12 cellular contexts compared by ENCODE assay signal in the genomic region with DNA sequence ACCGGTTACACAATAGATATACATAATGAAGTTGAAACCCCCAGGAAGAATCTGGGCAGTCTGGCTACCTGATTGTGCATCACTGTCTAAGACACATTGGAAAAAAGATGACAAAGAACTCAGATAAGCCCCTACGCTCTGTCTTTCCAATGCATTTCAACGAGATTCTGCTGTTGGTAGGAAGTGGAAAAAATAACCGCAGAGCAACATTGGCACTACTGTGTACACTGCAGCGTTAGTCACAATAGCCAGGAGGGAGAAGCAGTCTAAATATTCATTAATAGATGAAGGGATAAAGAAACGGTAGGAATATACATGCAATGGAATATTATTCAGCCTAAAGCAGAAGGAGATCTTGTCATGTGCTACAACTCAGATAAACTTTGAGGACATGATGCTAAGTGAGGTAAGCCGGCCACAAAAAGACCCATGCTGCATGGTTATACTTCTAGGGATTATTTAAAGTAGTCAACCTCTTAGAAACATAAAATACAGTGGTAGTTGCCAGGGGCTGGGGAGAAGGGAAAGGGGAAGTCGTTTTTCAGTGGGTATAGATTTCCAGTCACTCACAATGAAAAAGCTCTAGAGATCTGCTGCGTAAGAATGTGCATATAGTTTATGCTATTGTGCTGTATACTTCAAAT. TPM values are rescaled to one million over a fixed set of nuclear protein-coding genes. Genes with fewer than 3 reads are reported as not detected.
DNase-seq lines count a peak whose midpoint lies in the region; ATAC-seq and TF ChIP-seq lines count a peak whose summit lies in the region.
"Had no signal": no experiment of that assay in that cellular context is flagged by ENCODE, and none has a peak within 500 bp of the region (broad histone marks: within the 10 kb centered on the region; RNA-seq: fewer than 3 reads in every experiment).

No MANE protein-coding gene starts in this region.

- TF ChIP-seq POLR2A in thyroid gland (IDR thresholded peaks at IDR 0.05), result no peak

- H3K9me3 Mint-ChIP-seq in endothelial cell (ENCODE audit: unreplicated experiment), result no peaks in the 10 kb centered on the region
- peaks cover 40% of the 10 kb centered on the region for H3K9me3 Mint-ChIP-seq in HFFc6

- H3K36me3 Mint-ChIP-seq in endothelial cell (ENCODE audit: low read depth, unreplicated experiment) (peaks cover 14% of the 10 kb centered on the region), HFFc6 (ENCODE audit: low read depth) (no peaks in the 10 kb centered on the region)

- H3K4me1 Mint-ChIP-seq in endothelial cell (ENCODE audit: unreplicated experiment), result peaks cover 67% of the 10 kb centered on the region
- no peaks in the 10 kb centered on the region for H3K4me1 Mint-ChIP-seq in HFFc6 (ENCODE audit: low read depth)

- no peaks in the 10 kb centered on the region for H3K36me3 ChIP-seq in thyroid gland

- TF ChIP-seq CTCF in endothelial cell (IDR thresholded peaks at IDR 0.05; ENCODE audit: unreplicated experiment) (no peak), thyroid gland (IDR thresholded peaks at IDR 0.05) (no peak), HFFc6 (IDR thresholded peaks at IDR 0.05) (no peak)

- H3K4me1 ChIP-seq in thyroid gland, result peaks cover 12 to 39% of the 10 kb centered on the region in 2 donors

- ATAC-seq in HG02610 (IDR thresholded peaks at IDR 0.05; ENCODE audit: unreplicated experiment), result peak; percentile 38

- WGBS in thyroid gland, 2 donors, result 65 to 70% methylated on average over 9 of the region's 9 CpGs

- intact Hi-C loops in thyroid gland (cut with DNase I), result no loop called here

- no peak overlapping the region for H3K4me3 Mint-ChIP-seq in endothelial cell (ENCODE audit: unreplicated experiment)
- H3K4me3 Mint-ChIP-seq in HFFc6, result no peak overlapping the region

- DNase-seq in CD1c-positive myeloid dendritic cell (ENCODE audit: extremely low spot score) (peak; percentile 63), T follicular helper cell (ENCODE audit: low read depth) (peak; percentile 6), endothelial cell (ENCODE audit: low spot score) (no peak), thyroid gland (no peak), iPS-NIHi11 (ENCODE audit: low spot score) (no peak), NCI-H1694 (lab: John Stamatoyannopoulos, UW) (no peak), HFFc6 (no peak)
- DNase-seq: DMS79, GM23248 had no signal

- no peaks in the 10 kb centered on the region for H3K9me3 ChIP-seq in thyroid gland

- H3K27ac Mint-ChIP-seq in endothelial cell (ENCODE audit: unreplicated experiment) (peak overlapping the region; percentile 87), HFFc6 (no peak overlapping the region)

- H3K4me3 ChIP-seq in thyroid gland (replicated peaks in 1 of 3), result no peak overlapping the region
- H3K4me3 ChIP-seq: GM23248, SK-N-MC, skin epidermis had no signal

- peak overlapping the region in 1 of 3 donors; percentile 1 for H3K27ac ChIP-seq in thyroid gland
- H3K27ac ChIP-seq: GM23248, SK-N-MC had no signal

- H3K27me3 Mint-ChIP-seq in endothelial cell (ENCODE audit: unreplicated experiment), result peaks cover 2% of the 10 kb centered on the region
- H3K27me3 Mint-ChIP-seq in HFFc6 (ENCODE audit: insufficient read depth), result no peaks in the 10 kb centered on the region

- H3K27me3 ChIP-seq in thyroid gland, result no peaks in the 10 kb centered on the region

RNA-seq across cellular contexts. Expression of a gene that starts 40.3 kb away (rescaled TPM):
- total RNA-seq in endothelial cell (ENCODE audit: unreplicated experiment) (151 TPM), thyroid gland (100 to 1,000 TPM; 168 to 423 (median 312) TPM)
- total RNA-seq in HFFc6 (2021; fragmentation: NEBNext Ultra II Directional; extraction: Animal tissue kit (Norgen Biotek cat#: 25700)), result not detected
- total RNA-seq: GM23248 had no signal

Comparison
In these comparisons a context has a peak if more than half of its experiments do, and no peak if none do; other contexts are left out.
1. DNase-seq: peak in CD1c-positive myeloid dendritic cell (single experiment) and T follicular helper cell (single experiment); none in endothelial cell (single experiment), thyroid gland (0 of 2), iPS-NIHi11 (single experiment), NCI-H1694 (single experiment) and HFFc6 (single experiment).
2. RNA of a gene that starts 40.3 kb away (total RNA-seq): 168 to 423 TPM in thyroid gland and 151 TPM in endothelial cell (single experiment); not detected in HFFc6; every median in the first group is over 100 times any median in the second.